ENCODE assay signal across 26 cellular contexts in genomic region chr16:64077242-64077641, GRCh38.
A peak's percentile ranks its signal among the peaks of the same experiment; 100 is the strongest.
DNase-seq lines count a peak whose midpoint lies in the region; ATAC-seq, FAIRE-seq and TF ChIP-seq lines count a peak whose summit lies in the region.
"Had no signal": no experiment of that assay in that cellular context is flagged by ENCODE, and none has a peak within 500 bp of the region (broad histone marks: within the 10 kb centered on the region; RNA-seq: fewer than 3 reads in every experiment).

No MANE protein-coding gene starts in this region.

- peak; percentile 19 for FAIRE-seq in H1 (lab: Jason Lieb, UNC)
- FAIRE-seq: G401.6, GM19239, HTR-8/SVneo had no signal

- ATAC-seq in HG02588 (IDR thresholded peaks at IDR 0.05; ENCODE audit: unreplicated experiment): no peak
- ATAC-seq: CD8-positive, alpha-beta T cell had no signal

- TF ChIP-seq RAD21 in H1 (IDR thresholded peaks at IDR 0.05 in 1 of 2, conservative IDR thresholded peaks at IDR 0.05 in 1 of 2; ENCODE audit: low read depth in 2 of 2, low read length in 2 of 2): no peak

- H3K9me2 ChIP-seq in OCI-LY1 (ENCODE audit: low read depth, low read length): no peaks in the 10 kb centered on the region
- H3K9me2 ChIP-seq: SK-N-SH had no signal

- no peaks in the 10 kb centered on the region for H3K79me1 ChIP-seq in H1 (ENCODE audit: low read depth, low read length)

- CTCF ChIA-PET in H1 (lab: Charles Lee; ENCODE audit: partially characterized antibody): no interaction called here

- no peak overlapping the region for H2AK5ac ChIP-seq in H1 (ENCODE audit: low read depth, low read length)

- peak overlapping the region; percentile 22; the same call in 1 of the 2 replicates for H3K4me2 ChIP-seq in BLaER1
- H3K4me2 ChIP-seq in OCI-LY1 (ENCODE audit: low read length): no peak overlapping the region
- H3K4me2 ChIP-seq in H1 (ENCODE audit: insufficient read depth in 1 of 2, low read depth in 2 of 2, low read length in 2 of 2): no peak overlapping the region
- H3K4me2 ChIP-seq: SK-N-SH had no signal

- H3K79me2 ChIP-seq in OCI-LY1 (ENCODE audit: insufficient read depth, low read length): no peaks in the 10 kb centered on the region
- no peaks in the 10 kb centered on the region for H3K79me2 ChIP-seq in H1 (ENCODE audit: control insufficient read depth in 1 of 2, insufficient read depth in 2 of 2, low read length in 2 of 2)

- no peaks in the 10 kb centered on the region for H3K36me3 Mint-ChIP-seq in chondrocyte (ENCODE audit: low read depth)
- H3K36me3 Mint-ChIP-seq: CD8-positive, alpha-beta T cell had no signal

- H3K9me3 ChIP-seq in BLaER1: peaks cover 5% of the 10 kb centered on the region
- H3K9me3 ChIP-seq in OCI-LY1 (ENCODE audit: low read length): 0 out of 2 replicates have a peak, but pooled peaks cover 3% of the 10 kb centered on the region
- peaks cover 0 to 1% of the 10 kb centered on the region in 2 experiments; a peak in 1 of 4 replicates for H3K9me3 ChIP-seq in H1 (ENCODE audit: insufficient read depth in 2 of 2, low read depth in 1 of 2, low read length in 1 of 2)
- H3K9me3 ChIP-seq: Caco-2, MG63, Peyer's patch, SK-N-SH had no signal

- H3K4me3 Mint-ChIP-seq in chondrocyte (ENCODE audit: unreplicated experiment): no peak overlapping the region
- H3K4me3 Mint-ChIP-seq: CD8-positive, alpha-beta T cell had no signal

- H3F3A ChIP-seq in OCI-LY1 (ENCODE audit: insufficient read depth, low read length): no peaks in the 10 kb centered on the region

- H3K9me3 Mint-ChIP-seq in chondrocyte (ENCODE audit: low read depth): no peaks in the 10 kb centered on the region

- H2BK20ac ChIP-seq in H1 (ENCODE audit: low read length): no peak overlapping the region

- H3K4me1 ChIP-seq in BLaER1 (peaks cover 10% of the 10 kb centered on the region), OCI-LY1 (ENCODE audit: insufficient read depth, low read length, severe bottlenecking) (peaks cover 9% of the 10 kb centered on the region), H1 (replicated peaks in 1 of 4; ENCODE audit: control insufficient read depth in 3 of 4, insufficient read depth in 4 of 4, low read length in 3 of 4) (no peaks in the 10 kb centered on the region)
- H3K4me1 ChIP-seq: Caco-2, Peyer's patch had no signal

- peak; percentile 38 for DNase-seq in Jurkat, Clone E6-1 (ENCODE audit: low read depth, low spot score)
- no peak for DNase-seq in H1 (ENCODE audit: low read depth in 1 of 2, low spot score in 2 of 2)
- no peak for DNase-seq in effector CD4-positive, alpha-beta T cell
- no peak for DNase-seq in chondrocyte (ENCODE audit: low spot score)
- DNase-seq: C1 segment of cervical spinal cord; Caco-2; CD8-positive, alpha-beta T cell; H7; KBM-7; MG63; NCI-H1105; NCI-H146; NCI-H1930; NCI-H2107; NCI-H446 treated with DMSO at 0.1 percent for 48 hours; NCI-H526; NCI-H82; Peyer's patch; SK-N-SH; T-helper 2 cell had no signal

- no peaks in the 10 kb centered on the region for H3K4me1 Mint-ChIP-seq in chondrocyte (ENCODE audit: low read depth)

- no peak overlapping the region for H3K56ac ChIP-seq in H1 (replicated peaks; ENCODE audit: insufficient read length, low read depth, low read length)

- no peak overlapping the region for H2BK12ac ChIP-seq in H1 (ENCODE audit: low read depth, low read length)

- H4K20me1 ChIP-seq in BLaER1 (no peaks in the 10 kb centered on the region), OCI-LY1 (ENCODE audit: insufficient read depth, low read length) (no peaks in the 10 kb centered on the region), H1 (replicated peaks in 1 of 2; ENCODE audit: control insufficient read depth in 1 of 2, insufficient read depth in 2 of 2, low read length in 2 of 2) (no peaks in the 10 kb centered on the region)

- no peak overlapping the region for H3K4ac ChIP-seq in H1 (replicated peaks; ENCODE audit: insufficient read length, low read depth, low read length)

- H2AFZ ChIP-seq in OCI-LY1 (ENCODE audit: low read length) (no peak overlapping the region), H1 (ENCODE audit: low read length) (no peak overlapping the region)

- WGBS in H1 (ENCODE audit: extremely low coverage in 1 of 2, insufficient coverage in 1 of 2, insufficient read length in 1 of 2, insufficient replicate concordance in 2 of 2, low coverage in 1 of 2, low lambda C conversion rate in 2 of 2, missing lambda C conversion rate in 1 of 2), 2 experiments: 92% methylated on average over 2 of the region's 2 CpGs; no CpG with 5 or more reads in 1 of the 2 experiments

- no peak overlapping the region for H2BK15ac ChIP-seq in H1 (ENCODE audit: low read length)

- H3K23me2 ChIP-seq in H1 (ENCODE audit: low read depth, low read length): no peaks in the 10 kb centered on the region

- H3K27me3 ChIP-seq in BLaER1 (no peaks in the 10 kb centered on the region), OCI-LY1 (ENCODE audit: insufficient read depth, low read length) (no peaks in the 10 kb centered on the region), H1 (replicated peaks in 1 of 4; ENCODE audit: control insufficient read depth in 3 of 4, extremely low read depth in 1 of 4, insufficient read depth in 3 of 4, low read length in 3 of 4) (no peaks in the 10 kb centered on the region)
- H3K27me3 ChIP-seq: MG63, Peyer's patch had no signal

- H3K23ac ChIP-seq in H1 (ENCODE audit: insufficient read length): no peak overlapping the region

- POLR2A ChIA-PET in H1 (lab: Charles Lee; ENCODE audit: partially characterized antibody): no interaction called here

- no peaks in the 10 kb centered on the region for H3K27me3 Mint-ChIP-seq in chondrocyte (ENCODE audit: low read depth)

- no peak overlapping the region for H3K14ac ChIP-seq in H1 (ENCODE audit: insufficient read length)

- no peak overlapping the region for H3K27ac Mint-ChIP-seq in chondrocyte (ENCODE audit: unreplicated experiment)
- H3K27ac Mint-ChIP-seq: CD8-positive, alpha-beta T cell had no signal

- no peak overlapping the region for H2BK120ac ChIP-seq in H1 (replicated peaks; ENCODE audit: low read depth, low read length)

- H4K8ac ChIP-seq in H1 (ENCODE audit: extremely low read depth, insufficient read depth, low read length): no peak overlapping the region

- H3K4me3 ChIP-seq in BLaER1: no peak overlapping the region
- no peak overlapping the region for H3K4me3 ChIP-seq in Jurkat, Clone E6-1 (ENCODE audit: low read length)
- H3K4me3 ChIP-seq in OCI-LY1 (ENCODE audit: low read depth, low read length, poor library complexity, severe bottlenecking): no peak overlapping the region
- H3K4me3 ChIP-seq in H1 (ENCODE audit: extremely low read depth in 1 of 4, insufficient read depth in 2 of 4, low read depth in 3 of 4, low read length in 4 of 4): no peak overlapping the region
- H3K4me3 ChIP-seq: MG63, Peyer's patch had no signal

- no peak overlapping the region for H4K91ac ChIP-seq in H1 (replicated peaks; ENCODE audit: insufficient read length, low read length)

- H2BK5ac ChIP-seq in H1 (ENCODE audit: low read depth, low read length): no peak overlapping the region

- H3K36me3 ChIP-seq in BLaER1: no peaks in the 10 kb centered on the region
- H3K36me3 ChIP-seq in OCI-LY1 (ENCODE audit: insufficient read depth, low read length): no peaks in the 10 kb centered on the region
- no peaks in the 10 kb centered on the region for H3K36me3 ChIP-seq in H1 (ENCODE audit: control insufficient read depth in 2 of 4, insufficient read depth in 4 of 4, low read length in 3 of 4)
- H3K36me3 ChIP-seq: MG63, Peyer's patch had no signal

- no peak for TF ChIP-seq EP300 in H1 (IDR thresholded peaks at IDR 0.05; ENCODE audit: borderline replicate concordance in 1 of 2, low read depth in 2 of 2, low read length in 2 of 2)

- no peak overlapping the region for H3K18ac ChIP-seq in H1 (ENCODE audit: extremely low read depth, low read length)

- no peak overlapping the region for H3K9ac ChIP-seq in BLaER1
- H3K9ac ChIP-seq in OCI-LY1 (ENCODE audit: low read length): no peak overlapping the region
- no peak overlapping the region for H3K9ac ChIP-seq in H1 (replicated peaks in 1 of 4; ENCODE audit: extremely low read depth in 1 of 4, low read depth in 3 of 4, low read length in 3 of 4)
- H3K9ac ChIP-seq: SK-N-SH had no signal

- no peak overlapping the region for H4K5ac ChIP-seq in H1 (ENCODE audit: insufficient read length, low read depth, low read length)

- no peak for TF ChIP-seq POLR2A in H1 (IDR thresholded peaks at IDR 0.05; ENCODE audit: control extremely low read depth in 1 of 2, low read depth in 2 of 2, low read length in 2 of 2)

- H3K27ac ChIP-seq in BLaER1: no peak overlapping the region
- peak overlapping the region; percentile 11 for H3K27ac ChIP-seq in OCI-LY1 (ENCODE audit: low read depth, low read length, poor library complexity, severe bottlenecking)
- H3K27ac ChIP-seq in H1 (ENCODE audit: low read depth, low read length): no peak overlapping the region
- H3K27ac ChIP-seq: Peyer's patch had no signal

- TF ChIP-seq CTCF in OCI-LY1 (IDR thresholded peaks at IDR 0.05; ENCODE audit: low read length) (no peak), H1 (IDR thresholded peaks at IDR 0.05; ENCODE audit: control extremely low read depth in 1 of 3, insufficient read depth in 1 of 3, low read depth in 1 of 3, low read length in 3 of 3) (no peak), chondrocyte (IDR thresholded peaks at IDR 0.05) (no peak)

TF ChIP-seq in H1, 55 proteins besides CTCF, POLR2A, EP300 and RAD21:
- TF ChIP-seq KDM5A (IDR thresholded peaks at IDR 0.05; ENCODE audit: low read length): no peak
- TF ChIP-seq PHF8 (conservative IDR thresholded peaks at IDR 0.05; ENCODE audit: low read depth, low read length): no peak
- no peak for TF ChIP-seq NANOG (IDR thresholded peaks at IDR 0.05; ENCODE audit: insufficient read depth, low read depth, low read length, poor library complexity, severe bottlenecking)
- TF ChIP-seq CHD1 (IDR thresholded peaks at IDR 0.05; ENCODE audit: low read depth, low read length): no peak
- TF ChIP-seq NRF1 (IDR thresholded peaks at IDR 0.05; ENCODE audit: low read depth, low read length): no peak
- TF ChIP-seq KDM1A (IDR thresholded peaks at IDR 0.05; ENCODE audit: borderline replicate concordance, low read length): no peak
